Comparison of ENCODE assay signal across 1 cellular context in the genomic region with DNA sequence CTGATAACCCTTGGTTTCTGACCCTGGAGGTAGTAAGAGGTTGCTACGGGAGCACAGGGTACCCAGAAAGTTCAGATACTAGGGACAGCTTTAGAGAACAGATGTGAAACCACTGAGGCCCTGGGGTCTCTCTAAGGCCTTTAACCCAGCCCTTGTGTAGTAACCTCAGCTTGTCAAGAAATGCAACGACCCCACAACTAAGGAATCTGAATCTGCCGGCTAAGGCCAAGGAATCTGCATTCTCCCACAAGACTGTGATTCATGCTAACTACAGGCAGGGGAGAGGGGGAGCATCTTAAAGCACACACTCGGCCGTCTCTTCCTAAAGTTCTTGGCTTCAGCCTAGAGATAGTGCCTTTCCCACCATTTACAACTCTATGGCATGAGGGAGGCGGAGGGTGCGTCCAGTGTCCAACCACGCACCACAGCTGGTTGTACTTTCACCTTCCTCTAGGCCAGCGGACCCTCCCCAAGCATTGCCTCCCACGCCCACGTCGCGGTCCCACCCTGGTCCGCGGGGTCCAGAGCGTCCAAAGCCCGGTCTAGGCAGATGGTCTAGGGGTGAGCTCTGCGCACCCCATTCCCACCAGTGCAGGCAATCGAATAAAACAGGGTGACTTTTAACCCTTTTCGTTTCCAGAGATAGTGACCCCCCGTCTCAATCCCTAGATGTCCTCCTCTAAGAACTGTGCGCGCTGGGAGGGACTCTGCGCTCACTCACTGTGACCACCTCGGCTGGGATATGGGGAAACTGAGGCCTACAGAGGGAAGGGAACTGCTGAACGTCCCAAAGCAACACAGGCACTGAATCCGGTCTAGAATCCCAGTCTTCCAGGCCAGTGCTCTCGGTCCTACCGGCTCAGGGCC.
TF ChIP-seq lines count a peak whose summit lies in the region.

No MANE protein-coding gene starts in this region.

TF ChIP-seq in IMR-90, 13 proteins besides CTCF, POLR2A, EP300 and RAD21 (continued from another document):
- no peak for TF ChIP-seq FOS (IDR thresholded peaks at IDR 0.05; ENCODE audit: low read depth, low read length)
- no peak for TF ChIP-seq RFX5 (IDR thresholded peaks at IDR 0.05; ENCODE audit: low read depth, low read length)
- TF ChIP-seq CEBPB (IDR thresholded peaks at IDR 0.05; ENCODE audit: low read depth, low read length), result no peak
- no peak for TF ChIP-seq MAZ (IDR thresholded peaks at IDR 0.05; ENCODE audit: borderline replicate concordance, low read depth, low read length)
- TF ChIP-seq, protein P1, sequence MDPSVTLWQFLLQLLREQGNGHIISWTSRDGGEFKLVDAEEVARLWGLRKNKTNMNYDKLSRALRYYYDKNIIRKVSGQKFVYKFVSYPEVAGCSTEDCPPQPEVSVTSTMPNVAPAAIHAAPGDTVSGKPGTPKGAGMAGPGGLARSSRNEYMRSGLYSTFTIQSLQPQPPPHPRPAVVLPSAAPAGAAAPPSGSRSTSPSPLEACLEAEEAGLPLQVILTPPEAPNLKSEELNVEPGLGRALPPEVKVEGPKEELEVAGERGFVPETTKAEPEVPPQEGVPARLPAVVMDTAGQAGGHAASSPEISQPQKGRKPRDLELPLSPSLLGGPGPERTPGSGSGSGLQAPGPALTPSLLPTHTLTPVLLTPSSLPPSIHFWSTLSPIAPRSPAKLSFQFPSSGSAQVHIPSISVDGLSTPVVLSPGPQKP (IDR thresholded peaks at IDR 0.05; ENCODE audit: borderline replicate concordance, low read depth, low read length), result no peak
- no peak for TF ChIP-seq RCOR1 (IDR thresholded peaks at IDR 0.05; ENCODE audit: insufficient replicate concordance, low read length)
- no peak for TF ChIP-seq MAFK (IDR thresholded peaks at IDR 0.05; ENCODE audit: low read depth, low read length)
- no peak for TF ChIP-seq CHD1 (IDR thresholded peaks at IDR 0.05; ENCODE audit: low read depth, low read length)
- TF ChIP-seq SMC3 (IDR thresholded peaks at IDR 0.05; ENCODE audit: low read depth, low read length), result no peak
- no peak for TF ChIP-seq NFE2L2 (IDR thresholded peaks at IDR 0.05; ENCODE audit: low read depth, low read length)
- no peak for TF ChIP-seq MXI1 (IDR thresholded peaks at IDR 0.05; ENCODE audit: borderline replicate concordance, low read depth, low read length)
